ENCODE assay signal across 1 cellular context in genomic region chr20:20720158-20720557, GRCh38.
TF ChIP-seq lines count a peak whose summit lies in the region.

No MANE protein-coding gene starts in this region.

TF ChIP-seq in A549, 52 proteins besides CTCF, POLR2A, EP300 and RAD21 (continued from another document):
- TF ChIP-seq KDM5A (IDR thresholded peaks at IDR 0.05) (no peak), EHMT2 (IDR thresholded peaks at IDR 0.05; ENCODE audit: low read depth) (no peak)
